Comparison of ENCODE assay signal across 17 cellular contexts in genomic region chr12:105214141-105214540, GRCh38. TPM values are rescaled to one million over a fixed set of nuclear protein-coding genes. Genes with fewer than 3 reads are reported as not detected.
DNase-seq lines count a peak whose midpoint lies in the region; ATAC-seq and TF ChIP-seq lines count a peak whose summit lies in the region.
"Had no signal": no experiment of that assay in that cellular context is flagged by ENCODE, and none has a peak within 500 bp of the region (broad histone marks: within the 10 kb centered on the region; RNA-seq: fewer than 3 reads in every experiment).

No MANE protein-coding gene starts in this region.

- H3K79me1 ChIP-seq in mesenchymal stem cell (replicated peaks; ENCODE audit: low read length, poor library complexity, severe bottlenecking), result peaks cover 24% of the 10 kb centered on the region

- ATAC-seq in HG02852 (IDR thresholded peaks at IDR 0.05; ENCODE audit: unreplicated experiment), result no peak
- no peak for ATAC-seq in HG03175 (IDR thresholded peaks at IDR 0.05; ENCODE audit: unreplicated experiment)
- ATAC-seq: CD8-positive, alpha-beta T cell; heart left ventricle; left cardiac atrium; stimulated activated memory B cell treated with anti-CD40 and anti-IgM and Interleukin-4, amounts not matched to agents 10 μg/mL and 1 μg/mL and 100 μg/mL, for 72 hours had no signal

- no peak overlapping the region for H3K4ac ChIP-seq in mesenchymal stem cell (ENCODE audit: low read depth in 1 of 2, low read length in 2 of 2)

- peak overlapping the region; percentile 91 to 94 for H3K27ac ChIP-seq in breast epithelium
- H3K27ac ChIP-seq in mesenchymal stem cell (ENCODE audit: low read length, poor library complexity, severe bottlenecking), result no peak overlapping the region
- H3K27ac ChIP-seq: heart left ventricle, KMS-11 had no signal

- no peaks in the 10 kb centered on the region for H3K27me3 ChIP-seq in breast epithelium
- no peaks in the 10 kb centered on the region for H3K27me3 ChIP-seq in mesenchymal stem cell (ENCODE audit: control insufficient read depth in 1 of 2, insufficient read depth in 1 of 2, low read length in 2 of 2)
- H3K27me3 ChIP-seq: body of pancreas, heart left ventricle, vagina had no signal

- no peak overlapping the region for H2BK5ac ChIP-seq in mesenchymal stem cell (ENCODE audit: low read depth, low read length, poor library complexity, severe bottlenecking)

- WGBS in mesenchymal stem cell, result 97% methylated on average over 5 of the region's 6 CpGs

- no peak overlapping the region for H3K9ac ChIP-seq in mesenchymal stem cell (ENCODE audit: low read length)
- H3K9ac ChIP-seq: KMS-11 had no signal

- H4K8ac ChIP-seq in mesenchymal stem cell (ENCODE audit: low read length), result no peak overlapping the region

- no peak for TF ChIP-seq CTCF in breast epithelium (IDR thresholded peaks at IDR 0.05)
- no peak for TF ChIP-seq CTCF in GM10266 (IDR thresholded peaks at IDR 0.05; ENCODE audit: control insufficient read depth, insufficient read depth, low read depth, missing control alignments)

- H2BK12ac ChIP-seq in mesenchymal stem cell (ENCODE audit: low read length in 2 of 2), result no peak overlapping the region

- H3K14ac ChIP-seq in mesenchymal stem cell (ENCODE audit: low read length in 2 of 2), result no peak overlapping the region

- peaks cover 0 to 10% of the 10 kb centered on the region in 2 donors for H3K4me1 ChIP-seq in breast epithelium
- peaks cover 2% of the 10 kb centered on the region for H3K4me1 ChIP-seq in mesenchymal stem cell (ENCODE audit: control insufficient read depth, insufficient read depth, low read depth, low read length)

- DNase-seq in LHCN-M2 (ENCODE audit: low read depth), result peak; percentile 57
- DNase-seq in breast epithelium (ENCODE audit: low spot score in 2 of 2), result peak in 1 of 2 donors; percentile 21
- DNase-seq in mesenchymal stem cell, result peak; percentile 65
- no peak for DNase-seq in GM10266 (ENCODE audit: extremely low spot score)
- no peak for DNase-seq in HPDE6-E6E7 (ENCODE audit: extremely low spot score)
- DNase-seq: activated effector memory CD4-positive, alpha-beta T cell treated with Interleukin-2 at 50 U/mL for 16 hours; CD8-positive, alpha-beta T cell; GF-D8; heart left ventricle; left cardiac atrium; NCI-H524 treated with DMSO at 0.1 percent for 48 hours had no signal

- H3K36me3 ChIP-seq in breast epithelium (no peaks in the 10 kb centered on the region), mesenchymal stem cell (ENCODE audit: control insufficient read depth in 1 of 2, insufficient read depth in 2 of 2, low read depth in 1 of 2, low read length in 2 of 2) (peaks cover 35 to 62% of the 10 kb centered on the region in 2 experiments)

- no peak overlapping the region for H2AFZ ChIP-seq in mesenchymal stem cell (ENCODE audit: low read depth, low read length)

- H3K23ac ChIP-seq in mesenchymal stem cell (ENCODE audit: low read length in 2 of 2), result no peak overlapping the region

- intact Hi-C loops in breast epithelium (cut with DNase I; ENCODE audit: low total_unique reads), result no loop called here

- H3K9me3 ChIP-seq in breast epithelium (no peaks in the 10 kb centered on the region), mesenchymal stem cell (ENCODE audit: control insufficient read depth, low read length) (no peaks in the 10 kb centered on the region)
- H3K9me3 ChIP-seq: body of pancreas, heart left ventricle, vagina had no signal

- no peak overlapping the region for H2BK120ac ChIP-seq in mesenchymal stem cell (ENCODE audit: low read depth, low read length)

- H3K4me2 ChIP-seq in mesenchymal stem cell (ENCODE audit: low read length, poor library complexity, severe bottlenecking), result no peak overlapping the region
- H3K4me2 ChIP-seq: KMS-11 had no signal

- H2BK15ac ChIP-seq in mesenchymal stem cell (ENCODE audit: low read depth, poor library complexity, severe bottlenecking), result no peak overlapping the region

- no peak for TF ChIP-seq POLR2A in breast epithelium (IDR thresholded peaks at IDR 0.05)

- no peak overlapping the region for H3K18ac ChIP-seq in mesenchymal stem cell (ENCODE audit: low read depth in 1 of 2, low read length in 2 of 2)

- no peak overlapping the region for H2AK5ac ChIP-seq in mesenchymal stem cell (ENCODE audit: low read length, severe bottlenecking)

- no peak overlapping the region for H3K4me3 ChIP-seq in breast epithelium
- no peak overlapping the region for H3K4me3 ChIP-seq in mesenchymal stem cell (ENCODE audit: insufficient read depth in 1 of 2, low read depth in 1 of 2, low read length in 2 of 2)
- H3K4me3 ChIP-seq: body of pancreas, heart left ventricle, vagina had no signal

- no peak overlapping the region for H4K91ac ChIP-seq in mesenchymal stem cell (ENCODE audit: low read length)

RNA-seq across cellular contexts. Expression of gene APPL2, which starts 21.8 kb away (rescaled TPM):
- total RNA-seq in LHCN-M2 (2014; rRNA removed) (36.9 and 41.6 TPM in 2 replicates), breast epithelium (100 to 1,000 TPM in 1 of 3 donors, 10 to 100 TPM in 2; 73.0 to 130 (median 89.1) TPM)
- polyA plus RNA-seq in LHCN-M2 (2012), result 44.4 TPM
- polyA plus RNA-seq in mesenchymal stem cell (2013, experiment 1 of 2), result 14.5 TPM
- 16.6 TPM for polyA plus RNA-seq in mesenchymal stem cell (2013, experiment 2 of 2)

Comparison
In these comparisons a context has a peak if more than half of its experiments do, and no peak if none do; other contexts are left out.
1. DNase-seq: peak in LHCN-M2 (single experiment) and mesenchymal stem cell (single experiment); none in GM10266 (single experiment) and HPDE6-E6E7 (single experiment).